26 cellular contexts compared by ENCODE assay signal in genomic region chr4:16663722-16664121, GRCh38.
DNase-seq lines count a peak whose midpoint lies in the region; TF ChIP-seq lines count a peak whose summit lies in the region.
"Had no signal": no experiment of that assay in that cellular context is flagged by ENCODE, and none has a peak within 500 bp of the region (broad histone marks: within the 10 kb centered on the region; RNA-seq: fewer than 3 reads in every experiment).

No MANE protein-coding gene starts in this region.

- no peak overlapping the region for H3K4me2 ChIP-seq in mammary epithelial cell (ENCODE audit: insufficient read depth, low read depth, low read length)
- H3K4me2 ChIP-seq in neural cell (ENCODE audit: low read length) = no peak overlapping the region

- peaks cover 17% of the 10 kb centered on the region for H3K4me1 Mint-ChIP-seq in MCF 10A (ENCODE audit: insufficient read depth, unreplicated experiment)
- H3K4me1 Mint-ChIP-seq: activated CD4-positive, alpha-beta T cell treated with anti-CD3 and anti-CD28 coated beads, Interleukin-2, amount 10 ng/mL, durations not matched to agents 24 days and 14 days; activated naive CD8-positive, alpha-beta T cell treated with anti-CD3 and anti-CD28 coated beads for 36 hours; B cell; natural killer cell; T-cell had no signal

- dilution Hi-C loops in mammary epithelial cell (cut with HindIII; ENCODE audit: low sequenced_read_pairs) = no loop called here

- TF ChIP-seq POLR2A in esophagus muscularis mucosa (IDR thresholded peaks at IDR 0.05; ENCODE audit: low read depth) = no peak

- CTCF ChIA-PET in MCF 10A (lab: Yijun Ruan, JAX) (interaction anchor here (0.6 to 2.5 kb wide), 3 partner anchors 11 to 54 kb away, joined by 3 to 14 read pairs (median 5); no protein-coding TSS in a partner anchor), mammary epithelial cell (lab: Charles Lee; ENCODE audit: low non-redundant PET) (no interaction called here)

- H3K4me1 ChIP-seq in mammary epithelial cell (ENCODE audit: insufficient read depth, low read length) (no peaks in the 10 kb centered on the region), esophagus muscularis mucosa (peaks cover 0 to 9% (median 5%) of the 10 kb centered on the region in 4 donors)

- TF ChIP-seq RAD21 in neural cell (conservative IDR thresholded peaks at IDR 0.05) = no peak

- H3K9ac ChIP-seq in mammary epithelial cell (ENCODE audit: insufficient read depth, low read length) (no peak overlapping the region), neural cell (ENCODE audit: low read length) (no peak overlapping the region)

- no peak for TF ChIP-seq CTCF in MCF 10A (IDR thresholded peaks at IDR 0.05; ENCODE audit: unreplicated experiment)
- TF ChIP-seq CTCF in mammary epithelial cell (conservative IDR thresholded peaks at IDR 0.05 in 1 of 2, IDR thresholded peaks at IDR 0.05 in 1 of 2; ENCODE audit: extremely low read depth in 1 of 2, insufficient read depth in 1 of 2, low read depth in 1 of 2, low read length in 2 of 2) = no peak
- no peak for TF ChIP-seq CTCF in fibroblast of pulmonary artery (IDR thresholded peaks at IDR 0.05; ENCODE audit: low read length, missing control alignments)
- TF ChIP-seq CTCF in neural cell (IDR thresholded peaks at IDR 0.05; ENCODE audit: poor library complexity, severe bottlenecking) = no peak
- no peak for TF ChIP-seq CTCF in esophagus muscularis mucosa (IDR thresholded peaks at IDR 0.05)

- H3K36me3 Mint-ChIP-seq in MCF 10A (ENCODE audit: insufficient read depth, unreplicated experiment) = no peaks in the 10 kb centered on the region
- H3K36me3 Mint-ChIP-seq: activated naive CD8-positive, alpha-beta T cell treated with anti-CD3 and anti-CD28 coated beads for 36 hours; natural killer cell; T-cell had no signal

- no peaks in the 10 kb centered on the region for H3K9me3 Mint-ChIP-seq in MCF 10A (ENCODE audit: unreplicated experiment)
- H3K9me3 Mint-ChIP-seq: activated CD4-positive, alpha-beta T cell treated with anti-CD3 and anti-CD28 coated beads, Interleukin-2, amount 10 ng/mL, durations not matched to agents 24 days and 14 days; activated T-cell treated with anti-CD3 and anti-CD28 coated beads, Interleukin-2, amount 50 U/mL, for 24 hours had no signal

- no peaks in the 10 kb centered on the region for H3K27me3 ChIP-seq in mammary epithelial cell (ENCODE audit: insufficient read depth, low read length)
- H3K27me3 ChIP-seq in neural cell (ENCODE audit: insufficient read depth, low read depth, low read length) = no peaks in the 10 kb centered on the region
- H3K27me3 ChIP-seq in esophagus muscularis mucosa = no peaks in the 10 kb centered on the region
- H3K27me3 ChIP-seq: foreskin keratinocyte, upper lobe of right lung had no signal

- H3K4me3 Mint-ChIP-seq in MCF 10A (ENCODE audit: unreplicated experiment) = no peak overlapping the region
- H3K4me3 Mint-ChIP-seq: activated CD4-positive, alpha-beta T cell treated with anti-CD3 and anti-CD28 coated beads, Interleukin-2, amount 10 ng/mL, durations not matched to agents 24 days and 14 days; activated naive CD8-positive, alpha-beta T cell treated with anti-CD3 and anti-CD28 coated beads for 36 hours; activated T-cell treated with anti-CD3 and anti-CD28 coated beads, Interleukin-2, amount 50 U/mL, for 24 hours; B cell; natural killer cell; T-cell; WTC11 had no signal

- H3K4me3 ChIP-seq in mammary epithelial cell (replicated peaks in 1 of 3; ENCODE audit: insufficient read depth in 1 of 3, low read depth in 2 of 3, low read length in 3 of 3) = no peak overlapping the region
- no peak overlapping the region for H3K4me3 ChIP-seq in fibroblast of pulmonary artery (replicated peaks; ENCODE audit: low read depth, low read length)
- H3K4me3 ChIP-seq in neural cell (ENCODE audit: low read length) = no peak overlapping the region
- H3K4me3 ChIP-seq in esophagus muscularis mucosa = no peak overlapping the region
- H3K4me3 ChIP-seq: lower lobe of right lung, mucosa of descending colon, upper lobe of right lung had no signal

- no peak overlapping the region for H3K27ac ChIP-seq in mammary epithelial cell (ENCODE audit: insufficient read depth, low read depth, low read length)
- H3K27ac ChIP-seq in neural cell (ENCODE audit: low read length) = peak overlapping the region; percentile 52
- no peak overlapping the region for H3K27ac ChIP-seq in esophagus muscularis mucosa (replicated peaks in 1 of 4)
- H3K27ac ChIP-seq: foreskin keratinocyte, lower lobe of right lung, upper lobe of right lung had no signal

- DNase-seq in MCF 10A (ENCODE audit: unreplicated experiment) = peak; percentile 1
- DNase-seq in mammary epithelial cell = no peak
- DNase-seq in Kasumi-1 (lab: John Stamatoyannopoulos, UW) = peak; percentile 37 to 43
- DNase-seq in fibroblast of pulmonary artery (ENCODE audit: low read depth) = peak; percentile 46
- no peak for DNase-seq in MV-4-11 (lab: John Stamatoyannopoulos, UW)
- no peak for DNase-seq in esophagus muscularis mucosa (ENCODE audit: extremely low spot score)
- DNase-seq in NCI-H524 treated with DMSO at 0.1 percent for 48 hours (lab: John Stamatoyannopoulos, UW) = no peak
- DNase-seq: activated CD4-positive, alpha-beta T cell treated with anti-CD3 and anti-CD28 coated beads, Interleukin-2, amount 10 ng/mL, durations not matched to agents 24 days and 14 days; activated effector memory CD4-positive, alpha-beta T cell treated with anti-CD3 and anti-CD28 coated beads, Interleukin-2, amount 50 U/mL, for 16 hours; activated naive CD8-positive, alpha-beta T cell treated with anti-CD3 and anti-CD28 coated beads for 36 hours; activated T-cell treated with anti-CD3 and anti-CD28 coated beads, Interleukin-2, amount 50 U/mL, for 24 hours; anterior cingulate cortex; foreskin keratinocyte; HCEC 1CT; lower lobe of right lung; mucosa of descending colon; natural killer cell; NCI-H146; NCI-H446 treated with DMSO at 0.1 percent for 48 hours; NCI-H82; stimulated activated naive CD4-positive, alpha-beta T cell treated with Interleukin-2 at 50 U/mL for 16 hours; T-cell; upper lobe of right lung had no signal

- H3K9me2 ChIP-seq in neural cell (ENCODE audit: insufficient read depth, low read length) = no peaks in the 10 kb centered on the region

- no peaks in the 10 kb centered on the region for H3K27me3 Mint-ChIP-seq in MCF 10A (ENCODE audit: insufficient read depth, unreplicated experiment)
- H3K27me3 Mint-ChIP-seq: activated CD4-positive, alpha-beta T cell treated with anti-CD3 and anti-CD28 coated beads, Interleukin-2, amount 10 ng/mL, durations not matched to agents 24 days and 14 days; activated T-cell treated with anti-CD3 and anti-CD28 coated beads, Interleukin-2, amount 50 U/mL, for 24 hours; B cell; T-cell had no signal

- H3K79me2 ChIP-seq in mammary epithelial cell (ENCODE audit: insufficient read depth, low read length) (no peaks in the 10 kb centered on the region), neural cell (replicated peaks; ENCODE audit: insufficient read depth, low read length) (no peaks in the 10 kb centered on the region)

- H3K27ac Mint-ChIP-seq in MCF 10A (ENCODE audit: low read depth, unreplicated experiment) = no peak overlapping the region
- H3K27ac Mint-ChIP-seq: activated CD4-positive, alpha-beta T cell treated with anti-CD3 and anti-CD28 coated beads, Interleukin-2, amount 10 ng/mL, durations not matched to agents 24 days and 14 days; activated naive CD8-positive, alpha-beta T cell treated with anti-CD3 and anti-CD28 coated beads for 36 hours; activated T-cell treated with anti-CD3 and anti-CD28 coated beads, Interleukin-2, amount 50 U/mL, for 24 hours; B cell; natural killer cell; T-cell; WTC11 had no signal

- BruUV-seq in MCF 10A (replicated peaks; lab: Mats Ljungman, UMichigan) (no TSS peak), mammary epithelial cell (replicated peaks; lab: Mats Ljungman, UMichigan) (no TSS peak)

- no peaks in the 10 kb centered on the region for H3F3A ChIP-seq in neural cell (ENCODE audit: insufficient read depth, low read length, poor library complexity, severe bottlenecking)

- H2AFZ ChIP-seq in mammary epithelial cell (ENCODE audit: low read depth, low read length) (no peak overlapping the region), neural cell (ENCODE audit: low read depth, low read length) (no peak overlapping the region)

- H4K20me1 ChIP-seq in mammary epithelial cell (ENCODE audit: insufficient read depth, low read length) (no peaks in the 10 kb centered on the region), neural cell (ENCODE audit: insufficient read depth) (no peaks in the 10 kb centered on the region)

- TF ChIP-seq EP300 in neural cell (conservative IDR thresholded peaks at IDR 0.05; ENCODE audit: poor library complexity, severe bottlenecking) = peak; percentile 86
- no peak for TF ChIP-seq EP300 in esophagus muscularis mucosa (IDR thresholded peaks at IDR 0.05)

- intact Hi-C loops in MCF 10A (cut with micrococcal nuclease) = no loop called here
- intact Hi-C loops in mammary epithelial cell (cut with micrococcal nuclease) = no loop called here
- intact Hi-C loops in esophagus muscularis mucosa (cut with DNase I) = no loop called here

- POLR2A ChIA-PET in MCF 10A (lab: Yijun Ruan, JAX) = interaction anchor here (1.1 to 1.7 kb wide), 2 partner anchors 12 to 110 kb away, joined by 3 to 6 read pairs; no protein-coding TSS in a partner anchor

- peaks cover 9% of the 10 kb centered on the region for H3K9me3 ChIP-seq in mammary epithelial cell (replicated peaks; ENCODE audit: insufficient read depth, low read length)
- H3K9me3 ChIP-seq in neural cell (ENCODE audit: low read length) = no peaks in the 10 kb centered on the region
- no peaks in the 10 kb centered on the region for H3K9me3 ChIP-seq in esophagus muscularis mucosa
- H3K9me3 ChIP-seq: lower lobe of right lung, mucosa of descending colon, upper lobe of right lung had no signal

- in situ Hi-C loops in mammary epithelial cell (cut with MboI; ENCODE audit: low sequenced_read_pairs in 2 of 2) = no loop called here

- no peaks in the 10 kb centered on the region for H3K36me3 ChIP-seq in mammary epithelial cell (ENCODE audit: insufficient read depth, low read length)
- no peaks in the 10 kb centered on the region for H3K36me3 ChIP-seq in neural cell (ENCODE audit: insufficient read depth, low read length)
- peaks cover 0 to 4% (median 0%) of the 10 kb centered on the region in 4 donors for H3K36me3 ChIP-seq in esophagus muscularis mucosa
- H3K36me3 ChIP-seq: lower lobe of right lung, upper lobe of right lung had no signal

TF ChIP-seq in neural cell, 6 proteins besides CTCF, POLR2A, EP300 and RAD21 (continues in another document):
- TF ChIP-seq MXI1 (conservative IDR thresholded peaks at IDR 0.05; ENCODE audit: poor library complexity, severe bottlenecking) = no peak

Comparison
In these comparisons a context has a peak if more than half of its experiments do, and no peak if none do; other contexts are left out.
1. DNase-seq: peak in MCF 10A (single experiment), Kasumi-1 (2 of 2) and fibroblast of pulmonary artery (single experiment); none in mammary epithelial cell (single experiment), MV-4-11 (single experiment), esophagus muscularis mucosa (single experiment) and NCI-H524 treated with DMSO at 0.1 percent for 48 hours (single experiment).